8 cellular contexts compared by ENCODE assay signal in genomic region chr3:152556731-152557254, GRCh38.
A peak's percentile ranks its signal among the peaks of the same experiment; 100 is the strongest.
DNase-seq lines count a peak whose midpoint lies in the region; ATAC-seq and TF ChIP-seq lines count a peak whose summit lies in the region.
"Had no signal": no experiment of that assay in that cellular context is flagged by ENCODE, and none has a peak within 500 bp of the region (broad histone marks: within the 10 kb centered on the region; RNA-seq: fewer than 3 reads in every experiment).

No MANE protein-coding gene starts in this region.

- H3K27ac ChIP-seq in parathyroid adenoma: peak overlapping the region; percentile 58
- H3K27ac ChIP-seq: SK-N-MC had no signal

- peak; percentile 92 for DNase-seq in choroid plexus epithelial cell (ENCODE audit: low read depth)
- no peak for DNase-seq in effector memory CD8-positive, alpha-beta T cell
- DNase-seq in kidney glomerular epithelial cell (lab: John Stamatoyannopoulos, UW): no peak
- DNase-seq in NCI-H2171 treated with DMSO at 0.1 percent for 48 hours (lab: John Stamatoyannopoulos, UW): no peak

- H3K4me3 ChIP-seq in choroid plexus epithelial cell (ENCODE audit: low read depth, low read length) (no peak overlapping the region), parathyroid adenoma (ENCODE audit: low read depth, low read length) (no peak overlapping the region)
- H3K4me3 ChIP-seq: SK-N-MC had no signal

- H3K27ac Mint-ChIP-seq in effector memory CD8-positive, alpha-beta T cell: no peak overlapping the region

- no peaks in the 10 kb centered on the region for H3K36me3 Mint-ChIP-seq in effector memory CD8-positive, alpha-beta T cell (ENCODE audit: insufficient read depth)

- H3K4me1 Mint-ChIP-seq in effector memory CD8-positive, alpha-beta T cell (ENCODE audit: low read depth in 2 of 2): no peaks in the 10 kb centered on the region

- H3K27me3 Mint-ChIP-seq in effector memory CD8-positive, alpha-beta T cell: peaks cover 17 to 38% of the 10 kb centered on the region in 2 donors

- H3K79me2 ChIP-seq in parathyroid adenoma: no peaks in the 10 kb centered on the region

- H3K4me3 Mint-ChIP-seq in effector memory CD8-positive, alpha-beta T cell: no peak overlapping the region

- H3K9me3 Mint-ChIP-seq in effector memory CD8-positive, alpha-beta T cell: no peaks in the 10 kb centered on the region

- ATAC-seq in GM19463 (IDR thresholded peaks at IDR 0.05; ENCODE audit: unreplicated experiment): peak; percentile 63
- peak; percentile 71 for ATAC-seq in HG03108 (IDR thresholded peaks at IDR 0.05; ENCODE audit: unreplicated experiment)
- no peak for ATAC-seq in effector memory CD8-positive, alpha-beta T cell (replicated peaks)

- H3K9ac ChIP-seq in parathyroid adenoma: no peak overlapping the region

- H3K36me3 ChIP-seq in parathyroid adenoma (ENCODE audit: control insufficient read depth, insufficient read depth, low read length): no peaks in the 10 kb centered on the region

- TF ChIP-seq CTCF in choroid plexus epithelial cell (conservative IDR thresholded peaks at IDR 0.05; ENCODE audit: low read depth, low read length): no peak
- no peak for TF ChIP-seq CTCF in parathyroid adenoma (IDR thresholded peaks at IDR 0.05)

- no peak overlapping the region for H2AFZ ChIP-seq in parathyroid adenoma

- no peak overlapping the region for H3K4me2 ChIP-seq in parathyroid adenoma (ENCODE audit: low read length)

- no peaks in the 10 kb centered on the region for H3K9me3 ChIP-seq in parathyroid adenoma (ENCODE audit: control insufficient read depth, low read length)

- no peaks in the 10 kb centered on the region for H3K27me3 ChIP-seq in parathyroid adenoma (ENCODE audit: control insufficient read depth, insufficient read depth, low read length)

- H3K4me1 ChIP-seq in parathyroid adenoma: no peaks in the 10 kb centered on the region
